In the genomic region with DNA sequence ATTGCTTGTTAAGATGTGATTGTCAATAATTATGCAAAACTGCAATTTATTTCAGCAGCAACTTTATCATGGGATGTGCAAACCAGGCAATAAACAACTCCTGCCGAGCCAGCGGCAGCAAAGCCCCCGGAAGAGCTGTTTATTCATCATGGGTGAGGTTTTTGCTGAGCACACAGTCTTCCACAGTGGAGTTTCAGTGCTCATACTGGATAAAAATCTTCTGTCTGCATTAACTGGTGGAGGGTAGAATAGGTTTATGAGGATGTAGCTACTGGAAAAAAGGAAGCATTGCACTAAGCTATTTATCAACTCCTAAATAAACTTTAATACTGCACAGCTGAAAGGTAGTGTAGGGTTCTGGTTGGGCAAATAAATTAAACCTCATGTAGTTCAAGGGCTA, we compare ENCODE assay signal across 25 cellular contexts.
"Had no signal": no experiment of that assay in that cellular context is flagged by ENCODE, and none has a peak within 500 bp of the region (broad histone marks: within the 10 kb centered on the region; RNA-seq: fewer than 3 reads in every experiment).

No MANE protein-coding gene starts in this region.

- H3K36me3 ChIP-seq: esophagus muscularis mucosa, heart right ventricle, left ventricle myocardium inferior, neutrophil, ovary, sigmoid colon, suprapubic skin, transverse colon, WERI-Rb-1 had no signal

- H3K4me3 ChIP-seq: esophagus muscularis mucosa, heart right ventricle, left ventricle myocardium inferior, ovary, sigmoid colon, suprapubic skin, transverse colon had no signal

- H3K9me3 ChIP-seq: esophagus muscularis mucosa, heart right ventricle, left ventricle myocardium inferior, neutrophil, ovary, sigmoid colon, suprapubic skin, transverse colon had no signal

- DNase-seq: activated CD4-positive, alpha-beta T cell treated with anti-CD3 and anti-CD28 coated beads for 48 hours; activated CD4-positive, alpha-beta T cell treated with anti-CD3 and anti-CD28 coated beads, Interleukin-2, amount 50 U/mL, for 48 hours; activated CD8-positive, alpha-beta memory T cell treated with anti-CD3 and anti-CD28 coated beads for 24 hours; activated effector memory CD4-positive, alpha-beta T cell treated with Interleukin-2 at 50 U/mL for 16 hours; activated naive CD4-positive, alpha-beta T cell treated with Interleukin-2 at 50 U/mL for 16 hours; anterior cingulate cortex; dermis blood vessel endothelial cell; effector CD4-positive, alpha-beta T cell; foreskin keratinocyte; heart right ventricle; left ventricle myocardium inferior; naive B cell; nephron progenitor cell; ovary; sigmoid colon; small intestine; stimulated activated naive CD4-positive, alpha-beta T cell; T-helper 17 cell; T1000; transverse colon; WERI-Rb-1 had no signal

- H3K4me1 ChIP-seq: esophagus muscularis mucosa, foreskin keratinocyte, heart right ventricle, left ventricle myocardium inferior, sigmoid colon, suprapubic skin had no signal

- ATAC-seq: activated CD4-positive, CD25-positive, alpha-beta regulatory T cell treated with anti-CD3 and anti-CD28 coated beads, Interleukin-2, amount 50 U/mL, for 24 hours; foreskin keratinocyte; T-helper 17 cell had no signal

- H3K27me3 ChIP-seq: foreskin keratinocyte, neutrophil, ovary, sigmoid colon, suprapubic skin, transverse colon had no signal

- H3K27ac ChIP-seq: esophagus muscularis mucosa, foreskin keratinocyte, heart right ventricle, left ventricle myocardium inferior, neutrophil, ovary, sigmoid colon, suprapubic skin, transverse colon, WERI-Rb-1 had no signal
